Comparison of ENCODE assay signal across 26 cellular contexts in genomic region chr5:168039485-168040005, GRCh38.
DNase-seq lines count a peak whose midpoint lies in the region; ATAC-seq and TF ChIP-seq lines count a peak whose summit lies in the region.
"Had no signal": no experiment of that assay in that cellular context is flagged by ENCODE, and none has a peak within 500 bp of the region (broad histone marks: within the 10 kb centered on the region; RNA-seq: fewer than 3 reads in every experiment).

No MANE protein-coding gene starts in this region.

- no peaks in the 10 kb centered on the region for H3K36me3 Mint-ChIP-seq in progenitor cell of endocrine pancreas (ENCODE audit: insufficient read depth)
- H3K36me3 Mint-ChIP-seq: activated naive CD4-positive, alpha-beta T cell treated with anti-CD3 and anti-CD28 coated beads, Interleukin-2, amount 50 U/mL, for 72 hours; natural killer cell treated with Interleukin-12 subunit alpha and Interleukin-12 subunit beta and Interleukin-15 and Interleukin-18, amount 100 ng/mL, for 72 hours had no signal

- DNase-seq in NCI-H1417 (lab: John Stamatoyannopoulos, UW) (peak; percentile 15 to 77 (median 46)), NCI-H1417 treated with DMSO at 0.1 percent for 48 hours (lab: John Stamatoyannopoulos, UW) (no peak), NCI-H146 (lab: John Stamatoyannopoulos, UW) (peak; percentile 89), NT2/D1 (ENCODE audit: low read depth, low spot score) (peak; percentile 20), progenitor cell of endocrine pancreas (ENCODE audit: low spot score, unreplicated experiment) (no peak), cerebellar cortex (ENCODE audit: low spot score) (no peak), GM10266 (ENCODE audit: extremely low spot score) (no peak)
- DNase-seq: activated CD8-positive, alpha-beta T cell treated with anti-CD3 and anti-CD28 coated beads, Interleukin-2, amount 10 ng/mL, durations not matched to agents 7 days and 5 days; DND-41; effector memory CD8-positive, alpha-beta T cell; erythroblast; KG1; lower lobe of right lung; NCI-H524 treated with DMSO at 0.1 percent for 48 hours; stimulated activated CD4-positive, alpha-beta T cell treated with anti-CD3 and anti-CD28 coated beads, Interleukin-2, amount 100 ng/mL, for 24 hours; T-helper 2 cell had no signal

- H3K4me3 ChIP-seq in NT2/D1 (ENCODE audit: insufficient read length, low read depth) = no peak overlapping the region
- H3K4me3 ChIP-seq: coronary artery, lower lobe of right lung, smooth muscle cell, tibial nerve had no signal

- H3K4me1 Mint-ChIP-seq in progenitor cell of endocrine pancreas (ENCODE audit: low read depth) = peaks cover 10% of the 10 kb centered on the region
- H3K4me1 Mint-ChIP-seq: B cell had no signal

- peaks cover 21% of the 10 kb centered on the region for H3K27me3 Mint-ChIP-seq in progenitor cell of endocrine pancreas
- H3K27me3 Mint-ChIP-seq: B cell; effector memory CD8-positive, alpha-beta T cell had no signal

- no peak for TF ChIP-seq CTCF in progenitor cell of endocrine pancreas (IDR thresholded peaks at IDR 0.05; ENCODE audit: unreplicated experiment)
- no peak for TF ChIP-seq CTCF in GM10266 (IDR thresholded peaks at IDR 0.05; ENCODE audit: control insufficient read depth, insufficient read depth, low read depth, missing control alignments)

- ATAC-seq in HG02610 (IDR thresholded peaks at IDR 0.05; ENCODE audit: unreplicated experiment) = no peak
- ATAC-seq: activated CD8-positive, alpha-beta T cell treated with anti-CD3 and anti-CD28 coated beads, Interleukin-2, amount 10 ng/mL, durations not matched to agents 7 days and 5 days; activated naive CD4-positive, alpha-beta T cell treated with anti-CD3 and anti-CD28 coated beads, Interleukin-2, amount 50 U/mL, for 72 hours; effector memory CD8-positive, alpha-beta T cell; HCT116; lower lobe of right lung; natural killer cell treated with Interleukin-12 subunit alpha and Interleukin-12 subunit beta and Interleukin-15 and Interleukin-18, amount 100 ng/mL, for 72 hours; SK-N-SH treated with all-trans-retinoic acid at 6 μM for 48 hours had no signal

- H3K9ac ChIP-seq in NT2/D1 (ENCODE audit: insufficient read length, low read depth) = no peak overlapping the region

- H3K27ac Mint-ChIP-seq in progenitor cell of endocrine pancreas = peak overlapping the region; percentile 38
- H3K27ac Mint-ChIP-seq: activated CD8-positive, alpha-beta T cell treated with anti-CD3 and anti-CD28 coated beads, Interleukin-2, amount 10 ng/mL, durations not matched to agents 7 days and 5 days; activated naive CD4-positive, alpha-beta T cell treated with anti-CD3 and anti-CD28 coated beads, Interleukin-2, amount 50 U/mL, for 72 hours; activated T-helper 2 cell treated with anti-CD3 and anti-CD28 coated beads, Interferon-gamma antibody, Interleukin-2, Interleukin-4, amounts not matched to agents 10 μg/mL and 5 μg/mL and 100 μg/mL, durations not matched to agents 14 hours and 24 hours and 36 hours; B cell; effector memory CD8-positive, alpha-beta T cell; natural killer cell treated with Interleukin-12 subunit alpha and Interleukin-12 subunit beta and Interleukin-15 and Interleukin-18, amount 100 ng/mL, for 72 hours had no signal

- H3K27me3 ChIP-seq in NT2/D1 (ENCODE audit: insufficient read depth, insufficient read length) = no peaks in the 10 kb centered on the region
- H3K27me3 ChIP-seq: tibial nerve had no signal

- H3K4me3 Mint-ChIP-seq in progenitor cell of endocrine pancreas (ENCODE audit: low read depth) = no peak overlapping the region
- H3K4me3 Mint-ChIP-seq: activated CD8-positive, alpha-beta T cell treated with anti-CD3 and anti-CD28 coated beads, Interleukin-2, amount 10 ng/mL, durations not matched to agents 7 days and 5 days; B cell; effector memory CD8-positive, alpha-beta T cell; natural killer cell treated with Interleukin-12 subunit alpha and Interleukin-12 subunit beta and Interleukin-15 and Interleukin-18, amount 100 ng/mL, for 72 hours had no signal

- H3K4me1 ChIP-seq in NT2/D1 (ENCODE audit: insufficient read depth, insufficient read length) = no peaks in the 10 kb centered on the region
- H3K4me1 ChIP-seq: lower lobe of right lung had no signal

- no peaks in the 10 kb centered on the region for H3K36me3 ChIP-seq in NT2/D1 (ENCODE audit: insufficient read depth, insufficient read length, low read length)
- H3K36me3 ChIP-seq: lower lobe of right lung, tibial nerve had no signal

- no peaks in the 10 kb centered on the region for H3K9me3 ChIP-seq in NT2/D1 (ENCODE audit: insufficient read depth, low read length)
- H3K9me3 ChIP-seq: lower lobe of right lung, tibial nerve had no signal

- no peaks in the 10 kb centered on the region for H3K9me3 Mint-ChIP-seq in progenitor cell of endocrine pancreas (ENCODE audit: low read depth)
- H3K9me3 Mint-ChIP-seq: activated naive CD4-positive, alpha-beta T cell treated with anti-CD3 and anti-CD28 coated beads, Interleukin-2, amount 50 U/mL, for 72 hours; activated T-helper 2 cell treated with anti-CD3 and anti-CD28 coated beads, Interferon-gamma antibody, Interleukin-2, Interleukin-4, amounts not matched to agents 10 μg/mL and 5 μg/mL and 100 μg/mL, durations not matched to agents 14 hours and 24 hours and 36 hours; natural killer cell treated with Interleukin-12 subunit alpha and Interleukin-12 subunit beta and Interleukin-15 and Interleukin-18, amount 100 ng/mL, for 72 hours had no signal

Comparison
In these comparisons a context has a peak if more than half of its experiments do, and no peak if none do; other contexts are left out.
1. DNase-seq: peak in NCI-H1417 (3 of 3), NCI-H146 (single experiment) and NT2/D1 (single experiment); none in NCI-H1417 treated with DMSO at 0.1 percent for 48 hours (single experiment), progenitor cell of endocrine pancreas (single experiment), cerebellar cortex (single experiment) and GM10266 (single experiment).